Comparison of ENCODE assay signal across 22 cellular contexts in the genomic region with DNA sequence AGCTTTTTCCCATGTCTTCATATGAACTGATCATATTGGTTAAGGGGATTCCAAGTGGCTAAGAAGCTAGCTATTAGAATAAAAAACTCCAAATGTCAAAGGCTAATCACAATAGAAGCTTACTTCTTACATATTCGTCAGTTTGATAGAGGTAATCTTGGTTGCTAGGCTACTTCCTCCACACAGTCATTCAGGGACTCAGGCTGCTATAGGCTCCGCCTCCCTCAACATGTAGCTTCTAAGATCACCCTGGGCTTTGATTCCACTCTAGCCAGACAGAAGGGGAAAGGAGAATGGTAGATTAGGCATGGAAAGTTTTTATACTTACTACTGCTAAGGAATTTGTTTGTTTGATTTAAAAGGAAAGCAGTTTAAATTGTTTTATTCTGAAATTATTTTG.
DNase-seq lines count a peak whose midpoint lies in the region; ATAC-seq lines count a peak whose summit lies in the region.
"Had no signal": no experiment of that assay in that cellular context is flagged by ENCODE, and none has a peak within 500 bp of the region (broad histone marks: within the 10 kb centered on the region; RNA-seq: fewer than 3 reads in every experiment).

No MANE protein-coding gene starts in this region.

- H3K4me1 ChIP-seq in mesendoderm (ENCODE audit: control insufficient read depth, low read depth, low read length) = no peaks in the 10 kb centered on the region
- H3K4me1 ChIP-seq: SJCRH30 had no signal

- H3K36me3 Mint-ChIP-seq in activated naive CD8-positive, alpha-beta T cell treated with anti-CD3 and anti-CD28 coated beads for 36 hours = peaks cover 7% of the 10 kb centered on the region
- H3K36me3 Mint-ChIP-seq in activated naive CD8-positive, alpha-beta T cell treated with anti-CD3 and anti-CD28 coated beads, Interleukin-2, amount 50 U/mL, for 24 hours (ENCODE audit: low read depth) = no peaks in the 10 kb centered on the region
- H3K36me3 Mint-ChIP-seq: CD14-positive monocyte had no signal

- no peak overlapping the region for H3K4me3 Mint-ChIP-seq in activated naive CD8-positive, alpha-beta T cell treated with anti-CD3 and anti-CD28 coated beads for 36 hours
- H3K4me3 Mint-ChIP-seq in activated naive CD8-positive, alpha-beta T cell treated with anti-CD3 and anti-CD28 coated beads, Interleukin-2, amount 50 U/mL, for 24 hours = no peak overlapping the region
- H3K4me3 Mint-ChIP-seq: CD14-positive monocyte had no signal

- H3K56ac ChIP-seq in mesendoderm (ENCODE audit: low read length) = no peak overlapping the region

- H2BK15ac ChIP-seq in mesendoderm (replicated peaks; ENCODE audit: low read depth) = no peak overlapping the region

- H3K9ac ChIP-seq in mesendoderm (ENCODE audit: low read length) = no peak overlapping the region
- H3K9ac ChIP-seq: KMS-11 had no signal

- no peak overlapping the region for H3K4me2 ChIP-seq in mesendoderm (ENCODE audit: low read length)
- H3K4me2 ChIP-seq: KMS-11 had no signal

- no peak overlapping the region for H4K5ac ChIP-seq in mesendoderm (ENCODE audit: low read length)

- no peaks in the 10 kb centered on the region for H3K27me3 ChIP-seq in mesendoderm (ENCODE audit: insufficient read depth, low read length, poor library complexity)
- H3K27me3 ChIP-seq: SJCRH30 had no signal

- no peaks in the 10 kb centered on the region for H3K27me3 Mint-ChIP-seq in activated naive CD8-positive, alpha-beta T cell treated with anti-CD3 and anti-CD28 coated beads for 36 hours
- H3K27me3 Mint-ChIP-seq in activated naive CD8-positive, alpha-beta T cell treated with anti-CD3 and anti-CD28 coated beads, Interleukin-2, amount 50 U/mL, for 24 hours = no peaks in the 10 kb centered on the region

- H3K36me3 ChIP-seq in mesendoderm (ENCODE audit: control insufficient read depth, insufficient read depth, low read length) = no peaks in the 10 kb centered on the region
- H3K36me3 ChIP-seq: SJCRH30 had no signal

- H2BK120ac ChIP-seq in mesendoderm (ENCODE audit: low read depth, low read length) = no peak overlapping the region

- no peak overlapping the region for H2BK5ac ChIP-seq in mesendoderm (ENCODE audit: low read length)

- H3K23ac ChIP-seq in mesendoderm (ENCODE audit: low read length) = no peak overlapping the region

- peaks cover 19% of the 10 kb centered on the region for H3K9me3 Mint-ChIP-seq in activated naive CD8-positive, alpha-beta T cell treated with anti-CD3 and anti-CD28 coated beads for 36 hours
- peaks cover 25% of the 10 kb centered on the region for H3K9me3 Mint-ChIP-seq in activated naive CD8-positive, alpha-beta T cell treated with anti-CD3 and anti-CD28 coated beads, Interleukin-2, amount 50 U/mL, for 24 hours

- no peak overlapping the region for H3K18ac ChIP-seq in mesendoderm (ENCODE audit: low read length)

- no peaks in the 10 kb centered on the region for H3K79me1 ChIP-seq in mesendoderm (ENCODE audit: low read length)

- H3K79me2 ChIP-seq in mesendoderm (ENCODE audit: control insufficient read depth, insufficient read depth, low read length) = no peaks in the 10 kb centered on the region

- ATAC-seq in activated naive CD8-positive, alpha-beta T cell treated with anti-CD3 and anti-CD28 coated beads, Interleukin-2, amount 50 U/mL, for 24 hours = no peak
- ATAC-seq in GM21717 (IDR thresholded peaks at IDR 0.05; ENCODE audit: unreplicated experiment) (no peak), GM19351 (IDR thresholded peaks at IDR 0.05; ENCODE audit: unreplicated experiment) (no peak)
- ATAC-seq: Panc1 had no signal

- WGBS in mesendoderm (ENCODE audit: extremely low coverage, insufficient coverage, low lambda C conversion rate) = no CpG with 5 or more reads among the region's 2 CpGs

- peak overlapping the region; percentile 6 for H3K27ac Mint-ChIP-seq in activated naive CD8-positive, alpha-beta T cell treated with anti-CD3 and anti-CD28 coated beads for 36 hours
- H3K27ac Mint-ChIP-seq in activated naive CD8-positive, alpha-beta T cell treated with anti-CD3 and anti-CD28 coated beads, Interleukin-2, amount 50 U/mL, for 24 hours = no peak overlapping the region

- H3K27ac ChIP-seq in mesendoderm (ENCODE audit: low read depth, low read length) = no peak overlapping the region
- H3K27ac ChIP-seq: HL-60, KMS-11, SJCRH30 had no signal

- no peak overlapping the region for H2AK5ac ChIP-seq in mesendoderm (ENCODE audit: low read length)

- no peak overlapping the region for H3K4me3 ChIP-seq in mesendoderm (ENCODE audit: low read length)
- H3K4me3 ChIP-seq: SJCRH30 had no signal

- H4K8ac ChIP-seq in mesendoderm (ENCODE audit: low read depth, low read length) = no peak overlapping the region

- peaks cover 23% of the 10 kb centered on the region for H3K4me1 Mint-ChIP-seq in activated naive CD8-positive, alpha-beta T cell treated with anti-CD3 and anti-CD28 coated beads for 36 hours
- H3K4me1 Mint-ChIP-seq in activated naive CD8-positive, alpha-beta T cell treated with anti-CD3 and anti-CD28 coated beads, Interleukin-2, amount 50 U/mL, for 24 hours = peaks cover 20% of the 10 kb centered on the region

- DNase-seq in DMS53 (lab: John Stamatoyannopoulos, UW) (peak; percentile 33), DMS53 treated with DMSO at 0.1 percent for 48 hours (lab: John Stamatoyannopoulos, UW; ENCODE audit: unreplicated experiment) (no peak), mesendoderm (peak; percentile 55), middle frontal gyrus (ENCODE audit: extremely low spot score, low spot score) (no peak)
- no peak for DNase-seq in activated naive CD8-positive, alpha-beta T cell treated with anti-CD3 and anti-CD28 coated beads for 36 hours
- no peak for DNase-seq in activated naive CD8-positive, alpha-beta T cell treated with anti-CD3 and anti-CD28 coated beads, Interleukin-2, amount 50 U/mL, for 24 hours
- DNase-seq: 8988T, EL, HCEC 1CT, NCI-H1048, NCI-H1436, NCI-H2029, NCI-H2171 treated with DMSO at 0.1 percent for 48 hours, NCI-H446, NCI-H526 treated with DMSO at 0.1 percent for 48 hours, SJCRH30 had no signal

- no peak overlapping the region for H3K4ac ChIP-seq in mesendoderm (ENCODE audit: low read depth, low read length)

Comparison
In these comparisons a context has a peak if more than half of its experiments do, and no peak if none do; other contexts are left out.
1. DNase-seq: peak in DMS53 (single experiment) and mesendoderm (single experiment); none in DMS53 treated with DMSO at 0.1 percent for 48 hours (single experiment), activated naive CD8-positive, alpha-beta T cell treated with anti-CD3 and anti-CD28 coated beads for 36 hours (single experiment), activated naive CD8-positive, alpha-beta T cell treated with anti-CD3 and anti-CD28 coated beads, Interleukin-2, amount 50 U/mL, for 24 hours (single experiment) and middle frontal gyrus (single experiment).